Comparison of ENCODE assay signal across 3 cellular contexts in genomic region chr1:162363823-162364222, GRCh38.
A peak's percentile ranks its signal among the peaks of the same experiment; 100 is the strongest.
TF ChIP-seq lines count a peak whose summit lies in the region.

No MANE protein-coding gene starts in this region.

TF ChIP-seq in liver, 16 proteins besides CTCF, POLR2A, EP300 and RAD21:
- TF ChIP-seq ZBTB33 (IDR thresholded peaks at IDR 0.05) = no peak
- no peak for TF ChIP-seq EGR1 (IDR thresholded peaks at IDR 0.05; ENCODE audit: low read depth in 2 of 2)
- peak; percentile 16 to 46 for TF ChIP-seq RXRA (IDR thresholded peaks at IDR 0.05)

TF ChIP-seq in HepG2, 621 proteins besides CTCF, POLR2A, EP300 and RAD21:
- TF ChIP-seq PBX3 (CRISPR knock-in tag; IDR thresholded peaks at IDR 0.05; ENCODE audit: borderline replicate concordance) = no peak
- no peak for TF ChIP-seq MAX (IDR thresholded peaks at IDR 0.05)
- no peak for TF ChIP-seq ZNF142 (CRISPR knock-in tag; IDR thresholded peaks at IDR 0.05)
- no peak for TF ChIP-seq SP140L (CRISPR knock-in tag; IDR thresholded peaks at IDR 0.05; ENCODE audit: borderline replicate concordance)
- no peak for TF ChIP-seq RFXAP (CRISPR knock-in tag; IDR thresholded peaks at IDR 0.05; ENCODE audit: borderline replicate concordance)
- TF ChIP-seq RFX5 (IDR thresholded peaks at IDR 0.05; ENCODE audit: low read depth, low read length) = no peak
- TF ChIP-seq RARG (CRISPR knock-in tag; IDR thresholded peaks at IDR 0.05; ENCODE audit: low read depth) = no peak
- TF ChIP-seq GLI4 (CRISPR knock-in tag; IDR thresholded peaks at IDR 0.05; ENCODE audit: borderline replicate concordance) = no peak
- no peak for TF ChIP-seq ZMAT3 (CRISPR knock-in tag; conservative IDR thresholded peaks at IDR 0.05)
- TF ChIP-seq HNF4A (CRISPR knock-in tag; IDR thresholded peaks at IDR 0.05) = no peak
- TF ChIP-seq HOXD1 (CRISPR knock-in tag; IDR thresholded peaks at IDR 0.05) = no peak
- TF ChIP-seq ZUFSP (CRISPR knock-in tag; IDR thresholded peaks at IDR 0.05; ENCODE audit: borderline replicate concordance) = no peak
- TF ChIP-seq GATAD1 (CRISPR knock-in tag; IDR thresholded peaks at IDR 0.05) = no peak
- TF ChIP-seq ZNF337 (CRISPR knock-in tag; IDR thresholded peaks at IDR 0.05; ENCODE audit: borderline replicate concordance, low read depth) = no peak
- TF ChIP-seq KLF15 (CRISPR knock-in tag; IDR thresholded peaks at IDR 0.05; ENCODE audit: borderline replicate concordance) = no peak
- no peak for TF ChIP-seq SATB2 (CRISPR knock-in tag; IDR thresholded peaks at IDR 0.05)
- no peak for TF ChIP-seq MEIS2 (CRISPR knock-in tag; IDR thresholded peaks at IDR 0.05)
- no peak for TF ChIP-seq MIER3 (CRISPR knock-in tag; IDR thresholded peaks at IDR 0.05; ENCODE audit: borderline replicate concordance)
- no peak for TF ChIP-seq POLR2G (IDR thresholded peaks at IDR 0.05; ENCODE audit: low read depth, low read length)
- TF ChIP-seq HINFP (CRISPR knock-in tag; IDR thresholded peaks at IDR 0.05; ENCODE audit: low read depth) = no peak

TF ChIP-seq in K562, 482 proteins besides CTCF, POLR2A, EP300 and RAD21:
- TF ChIP-seq ZNF253 (CRISPR knock-in tag; conservative IDR thresholded peaks at IDR 0.05) = no peak
- no peak for TF ChIP-seq SUPT5H (IDR thresholded peaks at IDR 0.05)
- no peak for TF ChIP-seq ZNF282 (CRISPR knock-in tag; IDR thresholded peaks at IDR 0.05)
- no peak for TF ChIP-seq PRMT5 (CRISPR knock-in tag; IDR thresholded peaks at IDR 0.05)
- peak; percentile 10 to 42; a peak in 2 of 4 replicates for TF ChIP-seq KDM1A (IDR thresholded peaks at IDR 0.05)
- no peak for TF ChIP-seq ZNF780A (CRISPR knock-in tag; IDR thresholded peaks at IDR 0.05)
- TF ChIP-seq NCOA6 (IDR thresholded peaks at IDR 0.05) = no peak
